ENCODE assay signal across 26 cellular contexts in the genomic region with DNA sequence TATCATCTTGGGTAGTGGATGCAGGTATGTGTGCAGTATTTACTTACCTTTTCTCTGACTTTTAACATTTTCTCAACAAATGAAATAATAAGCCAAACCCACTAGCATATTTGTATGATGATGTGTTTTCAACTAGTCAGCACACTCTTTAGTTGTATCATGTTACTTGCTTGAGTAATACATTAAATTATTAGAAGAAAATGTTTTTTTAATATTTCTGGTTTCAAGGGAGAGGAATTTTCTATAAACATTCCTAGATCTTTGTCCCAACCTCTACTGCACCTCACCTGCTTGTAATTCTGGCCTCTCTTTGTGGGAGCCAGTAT.
DNase-seq lines count a peak whose midpoint lies in the region; ATAC-seq, FAIRE-seq and TF ChIP-seq lines count a peak whose summit lies in the region.
"Had no signal": no experiment of that assay in that cellular context is flagged by ENCODE, and none has a peak within 500 bp of the region (broad histone marks: within the 10 kb centered on the region; RNA-seq: fewer than 3 reads in every experiment).

No MANE protein-coding gene starts in this region.

- no peak for TF ChIP-seq RAD21 in A549 (conservative IDR thresholded peaks at IDR 0.05 in 1 of 2, IDR thresholded peaks at IDR 0.05 in 1 of 2)

- DNase-seq in A549 (ENCODE audit: low read depth in 1 of 2, low spot score in 1 of 2) (no peak), HT1080 (ENCODE audit: low read depth) (peak; percentile 27), astrocyte of the spinal cord (ENCODE audit: low read depth, low spot score) (peak; percentile 68), foreskin keratinocyte (peak; percentile 64 to 76), NCI-H187 (lab: John Stamatoyannopoulos, UW) (no peak), occipital lobe (lab: John Stamatoyannopoulos, UW) (no peak), DMS53 treated with DMSO at 0.1 percent for 48 hours (lab: John Stamatoyannopoulos, UW; ENCODE audit: unreplicated experiment) (no peak)
- DNase-seq in central memory CD4-positive, alpha-beta T cell, result no peak
- DNase-seq: 8988T; activated CD4-positive, alpha-beta memory T cell treated with anti-CD3 and anti-CD28 coated beads for 36 hours; activated naive CD4-positive, alpha-beta T cell treated with anti-CD3 and anti-CD28 coated beads, Interleukin-2, amount 50 U/mL, for 16 hours; activated T-cell treated with anti-CD3 and anti-CD28 coated beads, Interleukin-2, amount 50 U/mL, for 1 hour; DMS153; effector memory CD4-positive, alpha-beta T cell; left cardiac atrium; MV-4-11; NCI-H187 treated with DMSO at 0.1 percent for 48 hours; NCI-H510A; stimulated activated CD4-positive, alpha-beta T cell treated with anti-CD3 and anti-CD28 coated beads, Interleukin-15, amount 100 ng/mL, for 24 hours; T-cell; WERI-Rb-1 had no signal

- in situ Hi-C loops in astrocyte of the spinal cord (cut with HindIII; ENCODE audit: low sequenced_read_pairs), result no loop called here

- H3K4me3 ChIP-seq in A549, result no peak overlapping the region
- no peak overlapping the region for H3K4me3 ChIP-seq in astrocyte of the spinal cord (ENCODE audit: low read depth, low read length)
- H3K4me3 ChIP-seq: cardiac muscle cell, neural progenitor cell, thoracic aorta had no signal

- H3K27ac ChIP-seq in A549, result peak overlapping the region in 1 of 2 experiments; percentile 55; a peak in 2 of 6 replicates
- H3K27ac ChIP-seq in foreskin keratinocyte, result peak overlapping the region; percentile 32
- H3K27ac ChIP-seq: cardiac muscle cell, neural progenitor cell, thoracic aorta, WERI-Rb-1 had no signal

- ATAC-seq in A549 (no peak), foreskin keratinocyte (peak; percentile 77)
- ATAC-seq: Right ventricle myocardium inferior; stimulated activated effector memory CD8-positive, alpha-beta T cell treated with anti-CD3 and anti-CD28 coated beads, Interleukin-12 subunit alpha, Interleukin-12 subunit beta, amount 100 ng/mL, for 72 hours; T-cell had no signal

- TF ChIP-seq POLR2A in A549 (IDR thresholded peaks at IDR 0.05; ENCODE audit: low read length), result no peak

- no peak for FAIRE-seq in A549 (lab: Jason Lieb, UNC)

- peak overlapping the region; percentile 18; the same call in 2 of the 3 replicates for H3K4me2 ChIP-seq in A549
- H3K4me2 ChIP-seq: neural progenitor cell had no signal

- no peaks in the 10 kb centered on the region for H3K27me3 ChIP-seq in foreskin keratinocyte
- H3K27me3 ChIP-seq: cardiac muscle cell, neural progenitor cell had no signal

- no peak for TF ChIP-seq EP300 in A549 (IDR thresholded peaks at IDR 0.05)

- TF ChIP-seq CTCF in A549 (IDR thresholded peaks at IDR 0.05), result no peak
- TF ChIP-seq CTCF in astrocyte of the spinal cord (IDR thresholded peaks at IDR 0.05; ENCODE audit: low read depth, low read length), result no peak
- TF ChIP-seq CTCF in foreskin keratinocyte (conservative IDR thresholded peaks at IDR 0.05), result no peak

- H3K9me3 ChIP-seq in A549, result peaks cover 5% of the 10 kb centered on the region; the same call in 1 of the 3 replicates
- H3K9me3 ChIP-seq: thoracic aorta had no signal

- H3K4me1 ChIP-seq in A549 (peaks cover 19% of the 10 kb centered on the region), foreskin keratinocyte (peaks cover 22% of the 10 kb centered on the region)
- H3K4me1 ChIP-seq: neural progenitor cell had no signal

- CTCF ChIA-PET in A549 (lab: Yijun Ruan, JAX), result no interaction called here

- POLR2A ChIA-PET in A549 (lab: Yijun Ruan, JAX), result no interaction called here

TF ChIP-seq in A549, 52 proteins besides CTCF, POLR2A, EP300 and RAD21:
- TF ChIP-seq TFCP2L1 (CRISPR knock-in tag; IDR thresholded peaks at IDR 0.05), result no peak
- TF ChIP-seq, protein P1, sequence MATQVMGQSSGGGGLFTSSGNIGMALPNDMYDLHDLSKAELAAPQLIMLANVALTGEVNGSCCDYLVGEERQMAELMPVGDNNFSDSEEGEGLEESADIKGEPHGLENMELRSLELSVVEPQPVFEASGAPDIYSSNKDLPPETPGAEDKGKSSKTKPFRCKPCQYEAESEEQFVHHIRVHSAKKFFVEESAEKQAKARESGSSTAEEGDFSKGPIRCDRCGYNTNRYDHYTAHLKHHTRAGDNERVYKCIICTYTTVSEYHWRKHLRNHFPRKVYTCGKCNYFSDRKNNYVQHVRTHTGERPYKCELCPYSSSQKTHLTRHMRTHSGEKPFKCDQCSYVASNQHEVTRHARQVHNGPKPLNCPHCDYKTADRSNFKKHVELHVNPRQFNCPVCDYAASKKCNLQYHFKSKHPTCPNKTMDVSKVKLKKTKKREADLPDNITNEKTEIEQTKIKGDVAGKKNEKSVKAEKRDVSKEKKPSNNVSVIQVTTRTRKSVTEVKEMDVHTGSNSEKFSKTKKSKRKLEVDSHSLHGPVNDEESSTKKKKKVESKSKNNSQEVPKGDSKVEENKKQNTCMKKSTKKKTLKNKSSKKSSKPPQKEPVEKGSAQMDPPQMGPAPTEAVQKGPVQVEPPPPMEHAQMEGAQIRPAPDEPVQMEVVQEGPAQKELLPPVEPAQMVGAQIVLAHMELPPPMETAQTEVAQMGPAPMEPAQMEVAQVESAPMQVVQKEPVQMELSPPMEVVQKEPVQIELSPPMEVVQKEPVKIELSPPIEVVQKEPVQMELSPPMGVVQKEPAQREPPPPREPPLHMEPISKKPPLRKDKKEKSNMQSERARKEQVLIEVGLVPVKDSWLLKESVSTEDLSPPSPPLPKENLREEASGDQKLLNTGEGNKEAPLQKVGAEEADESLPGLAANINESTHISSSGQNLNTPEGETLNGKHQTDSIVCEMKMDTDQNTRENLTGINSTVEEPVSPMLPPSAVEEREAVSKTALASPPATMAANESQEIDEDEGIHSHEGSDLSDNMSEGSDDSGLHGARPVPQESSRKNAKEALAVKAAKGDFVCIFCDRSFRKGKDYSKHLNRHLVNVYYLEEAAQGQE (IDR thresholded peaks at IDR 0.05), result no peak
- no peak for TF ChIP-seq JUNB (IDR thresholded peaks at IDR 0.05)
- no peak for TF ChIP-seq RCOR1 (IDR thresholded peaks at IDR 0.05; ENCODE audit: low read depth, low read length)
- TF ChIP-seq, protein P2, sequence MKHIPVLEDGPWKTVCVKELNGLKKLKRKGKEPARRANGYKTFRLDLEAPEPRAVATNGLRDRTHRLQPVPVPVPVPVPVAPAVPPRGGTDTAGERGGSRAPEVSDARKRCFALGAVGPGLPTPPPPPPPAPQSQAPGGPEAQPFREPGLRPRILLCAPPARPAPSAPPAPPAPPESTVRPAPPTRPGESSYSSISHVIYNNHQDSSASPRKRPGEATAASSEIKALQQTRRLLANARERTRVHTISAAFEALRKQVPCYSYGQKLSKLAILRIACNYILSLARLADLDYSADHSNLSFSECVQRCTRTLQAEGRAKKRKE (CRISPR knock-in tag; IDR thresholded peaks at IDR 0.05; ENCODE audit: low read depth), result no peak
- TF ChIP-seq ZSCAN20 (CRISPR knock-in tag; IDR thresholded peaks at IDR 0.05), result no peak
- TF ChIP-seq KDM5A (IDR thresholded peaks at IDR 0.05), result no peak
- no peak for TF ChIP-seq HDAC2 (IDR thresholded peaks at IDR 0.05)
TF ChIP-seq in A549: peak in this region for 0.

Comparison
In these comparisons a context has a peak if more than half of its experiments do, and no peak if none do; other contexts are left out.
1. DNase-seq: peak in HT1080 (single experiment), astrocyte of the spinal cord (single experiment) and foreskin keratinocyte (2 of 2); none in A549 (0 of 2), NCI-H187 (0 of 2), central memory CD4-positive, alpha-beta T cell (single experiment), occipital lobe (single experiment) and DMS53 treated with DMSO at 0.1 percent for 48 hours (single experiment).